Comparison of ENCODE assay signal across 5 cellular contexts in genomic region chr12:24971391-24971790, GRCh38. TPM values are rescaled to one million over a fixed set of nuclear protein-coding genes. Genes with fewer than 3 reads are reported as not detected.
A peak's percentile ranks its signal among the peaks of the same experiment; 100 is the strongest.
DNase-seq lines count a peak whose midpoint lies in the region; ATAC-seq and TF ChIP-seq lines count a peak whose summit lies in the region.
"Not testable (repeated sequence)": the region's sequence is repeated elsewhere in the genome, so short reads cannot be mapped to it uniquely, and the experiment has no call there.

No MANE protein-coding gene starts in this region.

- H2AK5ac ChIP-seq in trophoblast cell (ENCODE audit: low read length): peak overlapping the region; percentile 88

- not testable (repeated sequence) for H3K79me2 ChIP-seq in GM23338 (replicated peaks; ENCODE audit: insufficient read depth); trophoblast cell (ENCODE audit: control insufficient read depth, insufficient read depth, low read length, poor library complexity)

- H3K9me2 ChIP-seq in GM23338 (ENCODE audit: insufficient read depth): not testable (repeated sequence)

- TF ChIP-seq EP300 in esophagus muscularis mucosa (IDR thresholded peaks at IDR 0.05): not testable (repeated sequence)

- not testable (repeated sequence) for H2BK120ac ChIP-seq in trophoblast cell (ENCODE audit: insufficient read depth, low read length, poor library complexity)

- 96% methylated on average over 6 of the region's 6 CpGs for WGBS in esophagus muscularis mucosa
- no CpG with 5 or more reads among the region's 6 CpGs for WGBS in trophoblast cell (ENCODE audit: extremely low coverage, insufficient coverage, insufficient read length)

- not testable (repeated sequence) for ATAC-seq in GM23338; memory B cell (ENCODE audit: low read depth)

- H3K4me2 ChIP-seq in BLaER1: peak overlapping the region; percentile 10; the same call in 1 of the 2 replicates
- H3K4me2 ChIP-seq in GM23338; trophoblast cell (ENCODE audit: low read length): not testable (repeated sequence)

- H4K12ac ChIP-seq in trophoblast cell (ENCODE audit: low read depth, low read length): not testable (repeated sequence)

- not testable (repeated sequence) for H3K23ac ChIP-seq in trophoblast cell (ENCODE audit: low read length)

- not testable (repeated sequence) for H3K27me3 ChIP-seq in BLaER1; GM23338 (ENCODE audit: insufficient read depth); esophagus muscularis mucosa; trophoblast cell (ENCODE audit: insufficient read depth, low read length)

- DNase-seq in GM23338 (ENCODE audit: low spot score); memory B cell (ENCODE audit: low spot score in 2 of 2); trophoblast cell: not testable (repeated sequence)
- peak; percentile 68 for DNase-seq in esophagus muscularis mucosa (ENCODE audit: extremely low spot score)

- H3K27ac Mint-ChIP-seq in GM23338: not testable (repeated sequence)
- H3K27ac Mint-ChIP-seq in memory B cell: peak overlapping the region; percentile 18

- TF ChIP-seq POLR2A in esophagus muscularis mucosa (IDR thresholded peaks at IDR 0.05; ENCODE audit: low read depth): not testable (repeated sequence)

- peaks cover 15% of the 10 kb centered on the region; the same call in 2 of the 3 replicates for H3K9me3 Mint-ChIP-seq in GM23338
- not testable (repeated sequence) for H3K9me3 Mint-ChIP-seq in memory B cell

- H3K4me1 Mint-ChIP-seq in GM23338, memory B cell: not testable (repeated sequence)

- H4K20me1 ChIP-seq in BLaER1; GM23338 (replicated peaks; ENCODE audit: insufficient read depth): not testable (repeated sequence)

- not testable (repeated sequence) for H3K79me1 ChIP-seq in trophoblast cell (ENCODE audit: low read length)

- not testable (repeated sequence) for H3K36me3 Mint-ChIP-seq in GM23338 (ENCODE audit: low read depth); memory B cell

- H3K27ac ChIP-seq in BLaER1; GM23338 (ENCODE audit: low read depth); esophagus muscularis mucosa (replicated peaks in 1 of 4); trophoblast cell (ENCODE audit: low read depth, low read length): not testable (repeated sequence)

- H2AFZ ChIP-seq in GM23338: peak overlapping the region; percentile 38; the same call in 1 of the 2 replicates
- not testable (repeated sequence) for H2AFZ ChIP-seq in trophoblast cell (ENCODE audit: insufficient read depth, low read length, poor library complexity)

- intact Hi-C loops in esophagus muscularis mucosa (cut with DNase I): not testable (repeated sequence)

- H3K36me3 ChIP-seq in BLaER1: peaks cover 24% of the 10 kb centered on the region
- not testable (repeated sequence) for H3K36me3 ChIP-seq in GM23338 (ENCODE audit: insufficient read depth); esophagus muscularis mucosa; trophoblast cell (ENCODE audit: control insufficient read depth in 1 of 2, insufficient read depth in 2 of 2, low read length in 2 of 2)

- not testable (repeated sequence) for TF ChIP-seq CTCF in GM23338 (conservative IDR thresholded peaks at IDR 0.05; ENCODE audit: low read depth in 2 of 2); esophagus muscularis mucosa (IDR thresholded peaks at IDR 0.05)

- not testable (repeated sequence) for H3K18ac ChIP-seq in trophoblast cell (ENCODE audit: low read length)

- not testable (repeated sequence) for H3K4ac ChIP-seq in trophoblast cell (ENCODE audit: low read depth, low read length)

- peaks cover 11% of the 10 kb centered on the region for H3K4me1 ChIP-seq in BLaER1
- not testable (repeated sequence) for H3K4me1 ChIP-seq in GM23338 (ENCODE audit: insufficient read depth); esophagus muscularis mucosa; trophoblast cell (ENCODE audit: control insufficient read depth in 1 of 2, insufficient read depth in 2 of 2, low read length in 2 of 2)

- peak overlapping the region; percentile 11 for H2BK12ac ChIP-seq in trophoblast cell (ENCODE audit: low read length)

- peak overlapping the region; percentile 58 for H4K91ac ChIP-seq in trophoblast cell (ENCODE audit: low read depth, low read length)

- not testable (repeated sequence) for H3K4me3 Mint-ChIP-seq in GM23338, memory B cell

- H3K9me3 ChIP-seq in BLaER1: peaks cover 27% of the 10 kb centered on the region
- not testable (repeated sequence) for H3K9me3 ChIP-seq in esophagus muscularis mucosa; trophoblast cell (ENCODE audit: insufficient read depth, low read depth, low read length)

- H4K8ac ChIP-seq in trophoblast cell (ENCODE audit: low read depth, low read length): not testable (repeated sequence)

- H3K14ac ChIP-seq in trophoblast cell (ENCODE audit: low read length): not testable (repeated sequence)

- peak overlapping the region; percentile 43 for H2BK5ac ChIP-seq in trophoblast cell (ENCODE audit: low read depth, low read length, poor library complexity)

- H3K27me3 Mint-ChIP-seq in GM23338 (ENCODE audit: insufficient read depth, low read depth, poor library complexity); memory B cell: not testable (repeated sequence)

- H3K4me3 ChIP-seq in BLaER1; GM23338; esophagus muscularis mucosa; trophoblast cell (ENCODE audit: low read depth, low read length): not testable (repeated sequence)

- H3F3A ChIP-seq in GM23338 (replicated peaks; ENCODE audit: low read depth): not testable (repeated sequence)

- not testable (repeated sequence) for H3K9ac ChIP-seq in BLaER1; trophoblast cell (ENCODE audit: low read length)

RNA-seq across cellular contexts. Expression of gene BCAT1, which starts 22.5 kb away (rescaled TPM):
- total RNA-seq in GM23338 (2014; rRNA removed; shearing (Covaris generic)): 176 and 181 TPM in 2 replicates
- polyA plus RNA-seq in GM23338 (2016; fragmentation: Nextera tagmentation; extraction: Ambion mirVana): 47.3 and 53.6 TPM in 2 replicates
- 10 to 100 TPM in 3 of 4 donors, 1 to 10 TPM in 1; 9.1 to 23.4 (median 14.7) TPM for total RNA-seq in esophagus muscularis mucosa
- 80.8 and 83.0 TPM in 2 replicates for polyA plus RNA-seq in trophoblast cell (2013)
